Comparison of ENCODE assay signal across 8 cellular contexts in genomic region chr17:44970136-44970737, GRCh38. TPM values are rescaled to one million over a fixed set of nuclear protein-coding genes. Genes with fewer than 3 reads are reported as not detected.
DNase-seq lines count a peak whose midpoint lies in the region; ATAC-seq and TF ChIP-seq lines count a peak whose summit lies in the region.

No MANE protein-coding gene starts in this region.

- no peak overlapping the region for H3K9ac ChIP-seq in mammary epithelial cell (ENCODE audit: insufficient read depth, low read length)

- WGBS in mammary epithelial cell (ENCODE audit: low coverage, missing lambda C conversion rate), result 22% methylated on average over 13 of the region's 55 CpGs
- 2% methylated on average over 55 of the region's 55 CpGs for WGBS in thymus

- no peak for TF ChIP-seq CTCF in mammary epithelial cell (conservative IDR thresholded peaks at IDR 0.05 in 1 of 2, IDR thresholded peaks at IDR 0.05 in 1 of 2; ENCODE audit: extremely low read depth in 1 of 2, insufficient read depth in 1 of 2, low read depth in 1 of 2, low read length in 2 of 2)

- intact Hi-C loops in mammary epithelial cell (cut with micrococcal nuclease) (no loop called here), left colon (cut with DNase I, micrococcal nuclease) (no loop called here)

- no peaks in the 10 kb centered on the region for H3K79me2 ChIP-seq in mammary epithelial cell (ENCODE audit: insufficient read depth, low read length)

- H2AFZ ChIP-seq in mammary epithelial cell (ENCODE audit: low read depth, low read length), result peak overlapping the region; percentile 70

- BruUV-seq in mammary epithelial cell (replicated peaks; lab: Mats Ljungman, UMichigan), result no TSS peak

- H3K4me3 ChIP-seq in mammary epithelial cell (replicated peaks in 1 of 3; ENCODE audit: insufficient read depth in 1 of 3, low read depth in 2 of 3, low read length in 3 of 3) (peak overlapping the region in 2 of 3 experiments; percentile 32 to 34), thymus (ENCODE audit: low read length) (peak overlapping the region; percentile 41)

- H3K36me3 ChIP-seq in mammary epithelial cell (ENCODE audit: insufficient read depth, low read length) (no peaks in the 10 kb centered on the region), thymus (ENCODE audit: control insufficient read depth, insufficient read depth) (no peaks in the 10 kb centered on the region)

- ATAC-seq in left colon (no peak), HG03342 (IDR thresholded peaks at IDR 0.05; ENCODE audit: unreplicated experiment) (no peak)

- H3K27ac ChIP-seq in mammary epithelial cell (ENCODE audit: insufficient read depth, low read depth, low read length), result no peak overlapping the region
- no peak overlapping the region for H3K27ac ChIP-seq in thymus (ENCODE audit: low read depth)

- H3K4me2 ChIP-seq in mammary epithelial cell (ENCODE audit: insufficient read depth, low read depth, low read length), result peak overlapping the region; percentile 84

- dilution Hi-C loops in mammary epithelial cell (cut with HindIII; ENCODE audit: low sequenced_read_pairs), result no loop called here

- CTCF ChIA-PET in mammary epithelial cell (lab: Charles Lee; ENCODE audit: low non-redundant PET), result no interaction called here

- H4K20me1 ChIP-seq in mammary epithelial cell (ENCODE audit: insufficient read depth, low read length), result no peaks in the 10 kb centered on the region

- peaks cover 14% of the 10 kb centered on the region for H3K27me3 ChIP-seq in mammary epithelial cell (ENCODE audit: insufficient read depth, low read length)
- H3K27me3 ChIP-seq in thymus (ENCODE audit: control insufficient read depth, insufficient read depth), result peaks cover 68% of the 10 kb centered on the region

- in situ Hi-C loops in mammary epithelial cell (cut with MboI; ENCODE audit: low sequenced_read_pairs in 2 of 2), result no loop called here

- H3K9me3 ChIP-seq in mammary epithelial cell (replicated peaks; ENCODE audit: insufficient read depth, low read length), result no peaks in the 10 kb centered on the region
- no peaks in the 10 kb centered on the region for H3K9me3 ChIP-seq in thymus (ENCODE audit: control insufficient read depth)

- H3K4me1 ChIP-seq in mammary epithelial cell (ENCODE audit: insufficient read depth, low read length) (peaks cover 44% of the 10 kb centered on the region), thymus (ENCODE audit: control insufficient read depth, insufficient read depth, low read length) (peaks cover 17% of the 10 kb centered on the region)

- DNase-seq in DMS 273 treated with DMSO at 0.1 percent for 48 hours (lab: John Stamatoyannopoulos, UW), result peak; percentile 65
- peak; percentile 34 for DNase-seq in NCI-H1092 (lab: John Stamatoyannopoulos, UW)
- no peak for DNase-seq in mammary epithelial cell
- DNase-seq in left colon, result peak; percentile 31 to 46
- no peak for DNase-seq in NCI-H510A treated with DMSO at 0.1 percent for 48 hours (lab: John Stamatoyannopoulos, UW)
- DNase-seq in NCI-H1048 (lab: John Stamatoyannopoulos, UW), result no peak

RNA-seq across cellular contexts. Expression of gene C1QL1, which starts 2.1 kb away (rescaled TPM):
- under 1 TPM in 1 of 2 donors, not detected in 1; 0.54 TPM for total RNA-seq in mammary epithelial cell
- polyA plus RNA-seq in mammary epithelial cell, result 1.9 TPM
- not detected for polyA minus RNA-seq in mammary epithelial cell
- 1 to 10 TPM in 1 of 2 donors, under 1 TPM in 1; 0.58 to 3.1 TPM for total RNA-seq in left colon
- polyA plus RNA-seq in thymus, result 0.23 TPM

RNA-seq across cellular contexts. Expression of gene KIF18B, which starts 22.7 kb away (rescaled TPM):
- total RNA-seq in mammary epithelial cell, result 10 to 100 TPM in 1 of 2 donors, under 1 TPM in 1; under 0.01 to 25.2 TPM
- 20.9 TPM for polyA plus RNA-seq in mammary epithelial cell
- polyA minus RNA-seq in mammary epithelial cell, result 28.8 TPM
- total RNA-seq in left colon, result 1 to 10 TPM; 3.0 to 8.8 TPM
- polyA plus RNA-seq in thymus, result 2.4 TPM

RNA-seq across cellular contexts. Expression of gene GFAP, which starts 54.9 kb away (rescaled TPM):
- total RNA-seq in mammary epithelial cell (under 1 TPM in 1 of 2 donors, not detected in 1; 0.83 TPM), left colon (under 1 TPM; 0.11 to 0.37 TPM)
- polyA plus RNA-seq in mammary epithelial cell (not detected), thymus (0.43 TPM)
- not detected for polyA minus RNA-seq in mammary epithelial cell

Comparison
In these comparisons a context has a peak if more than half of its experiments do, and no peak if none do; other contexts are left out.
1. DNase-seq: peak in DMS 273 treated with DMSO at 0.1 percent for 48 hours (single experiment), NCI-H1092 (single experiment) and left colon (2 of 2); none in mammary epithelial cell (single experiment), NCI-H510A treated with DMSO at 0.1 percent for 48 hours (single experiment) and NCI-H1048 (single experiment).